In genomic region chr11:76747428-76747979, GRCh38 we compare ENCODE assay signal across 2 cellular contexts.
A peak's percentile ranks its signal among the peaks of the same experiment; 100 is the strongest.
TF ChIP-seq lines count a peak whose summit lies in the region.

No MANE protein-coding gene starts in this region.

TF ChIP-seq in HepG2, 621 proteins besides CTCF, POLR2A, EP300 and RAD21:
- TF ChIP-seq DBP (CRISPR knock-in tag; IDR thresholded peaks at IDR 0.05; ENCODE audit: not compliant biosample characterization) (no peak), SRF (IDR thresholded peaks at IDR 0.05; ENCODE audit: low read depth, low read length) (peak; percentile 84), FOXO1 (CRISPR knock-in tag; IDR thresholded peaks at IDR 0.05) (no peak), BRF2 (CRISPR knock-in tag; IDR thresholded peaks at IDR 0.05) (no peak)
- TF ChIP-seq, protein P1, sequence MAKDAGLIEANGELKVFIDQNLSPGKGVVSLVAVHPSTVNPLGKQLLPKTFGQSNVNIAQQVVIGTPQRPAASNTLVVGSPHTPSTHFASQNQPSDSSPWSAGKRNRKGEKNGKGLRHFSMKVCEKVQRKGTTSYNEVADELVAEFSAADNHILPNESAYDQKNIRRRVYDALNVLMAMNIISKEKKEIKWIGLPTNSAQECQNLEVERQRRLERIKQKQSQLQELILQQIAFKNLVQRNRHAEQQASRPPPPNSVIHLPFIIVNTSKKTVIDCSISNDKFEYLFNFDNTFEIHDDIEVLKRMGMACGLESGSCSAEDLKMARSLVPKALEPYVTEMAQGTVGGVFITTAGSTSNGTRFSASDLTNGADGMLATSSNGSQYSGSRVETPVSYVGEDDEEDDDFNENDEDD (CRISPR knock-in tag; IDR thresholded peaks at IDR 0.05; ENCODE audit: borderline replicate concordance), result no peak

TF ChIP-seq in K562, 482 proteins besides CTCF, POLR2A, EP300 and RAD21 (continues in another document):
- TF ChIP-seq ZNF668 (CRISPR knock-in tag; IDR thresholded peaks at IDR 0.05), result peak; percentile 55; the same call in 1 of the 2 replicates
- peak; percentile 82; the same call in 1 of the 2 replicates for TF ChIP-seq MYC (IDR thresholded peaks at IDR 0.05; ENCODE audit: low read depth, low read length)
- TF ChIP-seq MYC (CRISPR knock-in tag; IDR thresholded peaks at IDR 0.05; ENCODE audit: borderline replicate concordance, low read depth), result no peak
- TF ChIP-seq L3MBTL2 (IDR thresholded peaks at IDR 0.05), result peak; percentile 69
- no peak for TF ChIP-seq ZNF263 (CRISPR knock-in tag; IDR thresholded peaks at IDR 0.05; ENCODE audit: borderline replicate concordance)
- TF ChIP-seq, protein P2, sequence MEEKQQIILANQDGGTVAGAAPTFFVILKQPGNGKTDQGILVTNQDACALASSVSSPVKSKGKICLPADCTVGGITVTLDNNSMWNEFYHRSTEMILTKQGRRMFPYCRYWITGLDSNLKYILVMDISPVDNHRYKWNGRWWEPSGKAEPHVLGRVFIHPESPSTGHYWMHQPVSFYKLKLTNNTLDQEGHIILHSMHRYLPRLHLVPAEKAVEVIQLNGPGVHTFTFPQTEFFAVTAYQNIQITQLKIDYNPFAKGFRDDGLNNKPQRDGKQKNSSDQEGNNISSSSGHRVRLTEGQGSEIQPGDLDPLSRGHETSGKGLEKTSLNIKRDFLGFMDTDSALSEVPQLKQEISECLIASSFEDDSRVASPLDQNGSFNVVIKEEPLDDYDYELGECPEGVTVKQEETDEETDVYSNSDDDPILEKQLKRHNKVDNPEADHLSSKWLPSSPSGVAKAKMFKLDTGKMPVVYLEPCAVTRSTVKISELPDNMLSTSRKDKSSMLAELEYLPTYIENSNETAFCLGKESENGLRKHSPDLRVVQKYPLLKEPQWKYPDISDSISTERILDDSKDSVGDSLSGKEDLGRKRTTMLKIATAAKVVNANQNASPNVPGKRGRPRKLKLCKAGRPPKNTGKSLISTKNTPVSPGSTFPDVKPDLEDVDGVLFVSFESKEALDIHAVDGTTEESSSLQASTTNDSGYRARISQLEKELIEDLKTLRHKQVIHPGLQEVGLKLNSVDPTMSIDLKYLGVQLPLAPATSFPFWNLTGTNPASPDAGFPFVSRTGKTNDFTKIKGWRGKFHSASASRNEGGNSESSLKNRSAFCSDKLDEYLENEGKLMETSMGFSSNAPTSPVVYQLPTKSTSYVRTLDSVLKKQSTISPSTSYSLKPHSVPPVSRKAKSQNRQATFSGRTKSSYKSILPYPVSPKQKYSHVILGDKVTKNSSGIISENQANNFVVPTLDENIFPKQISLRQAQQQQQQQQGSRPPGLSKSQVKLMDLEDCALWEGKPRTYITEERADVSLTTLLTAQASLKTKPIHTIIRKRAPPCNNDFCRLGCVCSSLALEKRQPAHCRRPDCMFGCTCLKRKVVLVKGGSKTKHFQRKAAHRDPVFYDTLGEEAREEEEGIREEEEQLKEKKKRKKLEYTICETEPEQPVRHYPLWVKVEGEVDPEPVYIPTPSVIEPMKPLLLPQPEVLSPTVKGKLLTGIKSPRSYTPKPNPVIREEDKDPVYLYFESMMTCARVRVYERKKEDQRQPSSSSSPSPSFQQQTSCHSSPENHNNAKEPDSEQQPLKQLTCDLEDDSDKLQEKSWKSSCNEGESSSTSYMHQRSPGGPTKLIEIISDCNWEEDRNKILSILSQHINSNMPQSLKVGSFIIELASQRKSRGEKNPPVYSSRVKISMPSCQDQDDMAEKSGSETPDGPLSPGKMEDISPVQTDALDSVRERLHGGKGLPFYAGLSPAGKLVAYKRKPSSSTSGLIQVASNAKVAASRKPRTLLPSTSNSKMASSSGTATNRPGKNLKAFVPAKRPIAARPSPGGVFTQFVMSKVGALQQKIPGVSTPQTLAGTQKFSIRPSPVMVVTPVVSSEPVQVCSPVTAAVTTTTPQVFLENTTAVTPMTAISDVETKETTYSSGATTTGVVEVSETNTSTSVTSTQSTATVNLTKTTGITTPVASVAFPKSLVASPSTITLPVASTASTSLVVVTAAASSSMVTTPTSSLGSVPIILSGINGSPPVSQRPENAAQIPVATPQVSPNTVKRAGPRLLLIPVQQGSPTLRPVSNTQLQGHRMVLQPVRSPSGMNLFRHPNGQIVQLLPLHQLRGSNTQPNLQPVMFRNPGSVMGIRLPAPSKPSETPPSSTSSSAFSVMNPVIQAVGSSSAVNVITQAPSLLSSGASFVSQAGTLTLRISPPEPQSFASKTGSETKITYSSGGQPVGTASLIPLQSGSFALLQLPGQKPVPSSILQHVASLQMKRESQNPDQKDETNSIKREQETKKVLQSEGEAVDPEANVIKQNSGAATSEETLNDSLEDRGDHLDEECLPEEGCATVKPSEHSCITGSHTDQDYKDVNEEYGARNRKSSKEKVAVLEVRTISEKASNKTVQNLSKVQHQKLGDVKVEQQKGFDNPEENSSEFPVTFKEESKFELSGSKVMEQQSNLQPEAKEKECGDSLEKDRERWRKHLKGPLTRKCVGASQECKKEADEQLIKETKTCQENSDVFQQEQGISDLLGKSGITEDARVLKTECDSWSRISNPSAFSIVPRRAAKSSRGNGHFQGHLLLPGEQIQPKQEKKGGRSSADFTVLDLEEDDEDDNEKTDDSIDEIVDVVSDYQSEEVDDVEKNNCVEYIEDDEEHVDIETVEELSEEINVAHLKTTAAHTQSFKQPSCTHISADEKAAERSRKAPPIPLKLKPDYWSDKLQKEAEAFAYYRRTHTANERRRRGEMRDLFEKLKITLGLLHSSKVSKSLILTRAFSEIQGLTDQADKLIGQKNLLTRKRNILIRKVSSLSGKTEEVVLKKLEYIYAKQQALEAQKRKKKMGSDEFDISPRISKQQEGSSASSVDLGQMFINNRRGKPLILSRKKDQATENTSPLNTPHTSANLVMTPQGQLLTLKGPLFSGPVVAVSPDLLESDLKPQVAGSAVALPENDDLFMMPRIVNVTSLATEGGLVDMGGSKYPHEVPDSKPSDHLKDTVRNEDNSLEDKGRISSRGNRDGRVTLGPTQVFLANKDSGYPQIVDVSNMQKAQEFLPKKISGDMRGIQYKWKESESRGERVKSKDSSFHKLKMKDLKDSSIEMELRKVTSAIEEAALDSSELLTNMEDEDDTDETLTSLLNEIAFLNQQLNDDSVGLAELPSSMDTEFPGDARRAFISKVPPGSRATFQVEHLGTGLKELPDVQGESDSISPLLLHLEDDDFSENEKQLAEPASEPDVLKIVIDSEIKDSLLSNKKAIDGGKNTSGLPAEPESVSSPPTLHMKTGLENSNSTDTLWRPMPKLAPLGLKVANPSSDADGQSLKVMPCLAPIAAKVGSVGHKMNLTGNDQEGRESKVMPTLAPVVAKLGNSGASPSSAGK (IDR thresholded peaks at IDR 0.05), result peak; percentile 75
- TF ChIP-seq BHLHE40 (IDR thresholded peaks at IDR 0.05; ENCODE audit: low read length), result 0 out of 2 replicates have a peak, but pooled peaks have one; percentile 8
- TF ChIP-seq EP400 (IDR thresholded peaks at IDR 0.05), result peak; percentile 42; the same call in 1 of the 2 replicates
- TF ChIP-seq, protein P3, sequence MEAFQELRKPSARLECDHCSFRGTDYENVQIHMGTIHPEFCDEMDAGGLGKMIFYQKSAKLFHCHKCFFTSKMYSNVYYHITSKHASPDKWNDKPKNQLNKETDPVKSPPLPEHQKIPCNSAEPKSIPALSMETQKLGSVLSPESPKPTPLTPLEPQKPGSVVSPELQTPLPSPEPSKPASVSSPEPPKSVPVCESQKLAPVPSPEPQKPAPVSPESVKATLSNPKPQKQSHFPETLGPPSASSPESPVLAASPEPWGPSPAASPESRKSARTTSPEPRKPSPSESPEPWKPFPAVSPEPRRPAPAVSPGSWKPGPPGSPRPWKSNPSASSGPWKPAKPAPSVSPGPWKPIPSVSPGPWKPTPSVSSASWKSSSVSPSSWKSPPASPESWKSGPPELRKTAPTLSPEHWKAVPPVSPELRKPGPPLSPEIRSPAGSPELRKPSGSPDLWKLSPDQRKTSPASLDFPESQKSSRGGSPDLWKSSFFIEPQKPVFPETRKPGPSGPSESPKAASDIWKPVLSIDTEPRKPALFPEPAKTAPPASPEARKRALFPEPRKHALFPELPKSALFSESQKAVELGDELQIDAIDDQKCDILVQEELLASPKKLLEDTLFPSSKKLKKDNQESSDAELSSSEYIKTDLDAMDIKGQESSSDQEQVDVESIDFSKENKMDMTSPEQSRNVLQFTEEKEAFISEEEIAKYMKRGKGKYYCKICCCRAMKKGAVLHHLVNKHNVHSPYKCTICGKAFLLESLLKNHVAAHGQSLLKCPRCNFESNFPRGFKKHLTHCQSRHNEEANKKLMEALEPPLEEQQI (IDR thresholded peaks at IDR 0.05), result no peak
- TF ChIP-seq ARHGAP35 (IDR thresholded peaks at IDR 0.05; ENCODE audit: partially characterized antibody), result no peak
- TF ChIP-seq CBFA2T3 (IDR thresholded peaks at IDR 0.05), result peak; percentile 23
- TF ChIP-seq, protein P4, sequence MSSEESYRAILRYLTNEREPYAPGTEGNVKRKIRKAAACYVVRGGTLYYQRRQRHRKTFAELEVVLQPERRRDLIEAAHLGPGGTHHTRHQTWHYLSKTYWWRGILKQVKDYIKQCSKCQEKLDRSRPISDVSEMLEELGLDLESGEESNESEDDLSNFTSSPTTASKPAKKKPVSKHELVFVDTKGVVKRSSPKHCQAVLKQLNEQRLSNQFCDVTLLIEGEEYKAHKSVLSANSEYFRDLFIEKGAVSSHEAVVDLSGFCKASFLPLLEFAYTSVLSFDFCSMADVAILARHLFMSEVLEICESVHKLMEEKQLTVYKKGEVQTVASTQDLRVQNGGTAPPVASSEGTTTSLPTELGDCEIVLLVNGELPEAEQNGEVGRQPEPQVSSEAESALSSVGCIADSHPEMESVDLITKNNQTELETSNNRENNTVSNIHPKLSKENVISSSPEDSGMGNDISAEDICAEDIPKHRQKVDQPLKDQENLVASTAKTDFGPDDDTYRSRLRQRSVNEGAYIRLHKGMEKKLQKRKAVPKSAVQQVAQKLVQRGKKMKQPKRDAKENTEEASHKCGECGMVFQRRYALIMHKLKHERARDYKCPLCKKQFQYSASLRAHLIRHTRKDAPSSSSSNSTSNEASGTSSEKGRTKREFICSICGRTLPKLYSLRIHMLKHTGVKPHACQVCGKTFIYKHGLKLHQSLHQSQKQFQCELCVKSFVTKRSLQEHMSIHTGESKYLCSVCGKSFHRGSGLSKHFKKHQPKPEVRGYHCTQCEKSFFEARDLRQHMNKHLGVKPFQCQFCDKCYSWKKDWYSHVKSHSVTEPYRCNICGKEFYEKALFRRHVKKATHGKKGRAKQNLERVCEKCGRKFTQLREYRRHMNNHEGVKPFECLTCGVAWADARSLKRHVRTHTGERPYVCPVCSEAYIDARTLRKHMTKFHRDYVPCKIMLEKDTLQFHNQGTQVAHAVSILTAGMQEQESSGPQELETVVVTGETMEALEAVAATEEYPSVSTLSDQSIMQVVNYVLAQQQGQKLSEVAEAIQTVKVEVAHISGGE (CRISPR knock-in tag; IDR thresholded peaks at IDR 0.05), result peak in 1 of 3 experiments; percentile 34; a peak in 1 of 6 replicates
- TF ChIP-seq, protein P5, sequence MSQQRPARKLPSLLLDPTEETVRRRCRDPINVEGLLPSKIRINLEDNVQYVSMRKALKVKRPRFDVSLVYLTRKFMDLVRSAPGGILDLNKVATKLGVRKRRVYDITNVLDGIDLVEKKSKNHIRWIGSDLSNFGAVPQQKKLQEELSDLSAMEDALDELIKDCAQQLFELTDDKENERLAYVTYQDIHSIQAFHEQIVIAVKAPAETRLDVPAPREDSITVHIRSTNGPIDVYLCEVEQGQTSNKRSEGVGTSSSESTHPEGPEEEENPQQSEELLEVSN (IDR thresholded peaks at IDR 0.05; ENCODE audit: borderline replicate concordance in 1 of 2, extremely low read depth in 1 of 2, insufficient read depth in 1 of 2, insufficient read length in 1 of 2, low read depth in 1 of 2, low read length in 1 of 2, poor library complexity in 1 of 2, severe bottlenecking in 1 of 2), result peak; percentile 32 to 42
- 0 out of 2 replicates have a peak, but pooled peaks have one; percentile 24 for TF ChIP-seq DPF2 (IDR thresholded peaks at IDR 0.05)
- 0 out of 4 replicates have a peak, but pooled peaks of 1 of the 2 experiments have one; percentile 33 for TF ChIP-seq RCOR1 (IDR thresholded peaks at IDR 0.05; ENCODE audit: borderline replicate concordance in 1 of 2, low read depth in 2 of 2, low read length in 2 of 2)
- 0 out of 4 replicates have a peak, but pooled peaks of 1 of the 2 experiments have one; percentile 28 for TF ChIP-seq TEAD1 (CRISPR knock-in tag; IDR thresholded peaks at IDR 0.05)
- no peak for TF ChIP-seq ETV6 (IDR thresholded peaks at IDR 0.05; ENCODE audit: borderline replicate concordance in 1 of 2, low read depth in 2 of 2, low read length in 1 of 2)
- TF ChIP-seq ETV6 (CRISPR knock-in tag; IDR thresholded peaks at IDR 0.05; ENCODE audit: borderline replicate concordance), result no peak
- 0 out of 2 replicates have a peak, but pooled peaks have one; percentile 10 for TF ChIP-seq CXXC5 (CRISPR knock-in tag; IDR thresholded peaks at IDR 0.05)
- TF ChIP-seq, protein P6, sequence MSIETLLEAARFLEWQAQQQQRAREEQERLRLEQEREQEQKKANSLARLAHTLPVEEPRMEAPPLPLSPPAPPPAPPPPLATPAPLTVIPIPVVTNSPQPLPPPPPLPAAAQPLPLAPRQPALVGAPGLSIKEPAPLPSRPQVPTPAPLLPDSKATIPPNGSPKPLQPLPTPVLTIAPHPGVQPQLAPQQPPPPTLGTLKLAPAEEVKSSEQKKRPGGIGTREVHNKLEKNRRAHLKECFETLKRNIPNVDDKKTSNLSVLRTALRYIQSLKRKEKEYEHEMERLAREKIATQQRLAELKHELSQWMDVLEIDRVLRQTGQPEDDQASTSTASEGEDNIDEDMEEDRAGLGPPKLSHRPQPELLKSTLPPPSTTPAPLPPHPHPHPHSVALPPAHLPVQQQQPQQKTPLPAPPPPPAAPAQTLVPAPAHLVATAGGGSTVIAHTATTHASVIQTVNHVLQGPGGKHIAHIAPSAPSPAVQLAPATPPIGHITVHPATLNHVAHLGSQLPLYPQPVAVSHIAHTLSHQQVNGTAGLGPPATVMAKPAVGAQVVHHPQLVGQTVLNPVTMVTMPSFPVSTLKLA (conservative IDR thresholded peaks at IDR 0.05), result peak; percentile 54 to 68; a peak in 3 of 4 replicates
- TF ChIP-seq EGR1 (conservative IDR thresholded peaks at IDR 0.05), result peak; percentile 32; the same call in 1 of the 2 replicates
- TF ChIP-seq ZNF592 (IDR thresholded peaks at IDR 0.05), result peak; percentile 86
- no peak for TF ChIP-seq HDAC1 (IDR thresholded peaks at IDR 0.05)
